In genomic region chr9:137204731-137205125, GRCh38 we compare ENCODE assay signal across 1 cellular context.
TF ChIP-seq lines count a peak whose summit lies in the region.

No MANE protein-coding gene starts in this region.

TF ChIP-seq in SK-N-SH treated with all-trans-retinoic acid at 6 μM for 48 hours, 23 proteins besides CTCF, POLR2A, EP300 and RAD21 (continued from another document):
- TF ChIP-seq TSHZ2 (CRISPR knock-in tag; IDR thresholded peaks at IDR 0.05), result no peak
- no peak for TF ChIP-seq ESRRG (CRISPR knock-in tag; IDR thresholded peaks at IDR 0.05)
- no peak for TF ChIP-seq ZNF8 (CRISPR knock-in tag; IDR thresholded peaks at IDR 0.05)
- TF ChIP-seq ZNF565 (CRISPR knock-in tag; conservative IDR thresholded peaks at IDR 0.05; ENCODE audit: low read depth), result no peak
- TF ChIP-seq RARB (CRISPR knock-in tag; IDR thresholded peaks at IDR 0.05), result no peak
- no peak for TF ChIP-seq OSR1 (CRISPR knock-in tag; IDR thresholded peaks at IDR 0.05)
- no peak for TF ChIP-seq TOX (CRISPR knock-in tag; IDR thresholded peaks at IDR 0.05; ENCODE audit: borderline replicate concordance)
- TF ChIP-seq CSRNP3 (CRISPR knock-in tag; IDR thresholded peaks at IDR 0.05), result no peak
- TF ChIP-seq PPARA (CRISPR knock-in tag; IDR thresholded peaks at IDR 0.05; ENCODE audit: borderline replicate concordance), result no peak
- no peak for TF ChIP-seq SNAI2 (CRISPR knock-in tag; IDR thresholded peaks at IDR 0.05)
- TF ChIP-seq CREB5 (CRISPR knock-in tag; IDR thresholded peaks at IDR 0.05; ENCODE audit: low read depth), result no peak
